Comparison of ENCODE assay signal across 8 cellular contexts in the genomic region with DNA sequence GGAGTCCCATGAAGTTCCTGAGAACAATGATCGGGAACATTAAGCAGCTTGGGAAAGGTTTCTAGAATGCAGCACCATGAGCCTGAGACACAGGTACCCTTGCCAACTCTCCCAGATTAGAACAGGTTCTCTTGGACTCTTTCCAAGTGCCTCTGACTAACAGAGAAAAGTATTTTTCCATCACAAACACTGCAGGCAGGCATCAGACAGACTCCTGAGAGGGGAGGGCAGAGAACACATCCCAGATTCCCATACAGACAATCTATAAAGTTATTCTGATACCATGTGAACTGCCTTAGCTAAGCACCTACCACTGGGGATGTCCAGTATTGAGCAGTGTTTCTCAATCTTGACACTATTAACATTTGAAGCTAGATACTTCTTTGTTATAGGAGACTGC. TPM values are rescaled to one million over a fixed set of nuclear protein-coding genes. Genes with fewer than 3 reads are reported as not detected.
DNase-seq lines count a peak whose midpoint lies in the region; ATAC-seq and TF ChIP-seq lines count a peak whose summit lies in the region.

No MANE protein-coding gene starts in this region.

- TF ChIP-seq CTCF in HFFc6 (IDR thresholded peaks at IDR 0.05) (no peak), adrenal gland (IDR thresholded peaks at IDR 0.05) (no peak), cardiac muscle cell (IDR thresholded peaks at IDR 0.05; ENCODE audit: low read depth, low read length) (no peak), MM.1S (IDR thresholded peaks at IDR 0.05; ENCODE audit: low read length) (no peak)

- no peaks in the 10 kb centered on the region for H3K9me2 ChIP-seq in MM.1S (replicated peaks; ENCODE audit: insufficient read depth, low read length)

- H3K4me3 Mint-ChIP-seq in HFFc6 = peak overlapping the region; percentile 69; the same call in 1 of the 2 replicates

- no peaks in the 10 kb centered on the region for H4K20me1 ChIP-seq in MM.1S (ENCODE audit: insufficient read depth, low read length)

- no peaks in the 10 kb centered on the region for H3F3A ChIP-seq in MM.1S (ENCODE audit: insufficient read depth, low read length)

- H3K9me3 ChIP-seq in adrenal gland (replicated peaks in 1 of 3) (no peaks in the 10 kb centered on the region), cardiac muscle cell (ENCODE audit: low read depth) (no peaks in the 10 kb centered on the region), skeletal muscle satellite cell (replicated peaks; ENCODE audit: low read length) (no peaks in the 10 kb centered on the region), MM.1S (replicated peaks; ENCODE audit: insufficient read depth, low read length) (no peaks in the 10 kb centered on the region)

- intact Hi-C loops in adrenal gland (cut with DNase I) = no loop called here

- no peak overlapping the region for H2AFZ ChIP-seq in MM.1S (ENCODE audit: low read length)

- peak overlapping the region in 1 of 5 donors; percentile 10 for H3K27ac ChIP-seq in adrenal gland
- no peak overlapping the region for H3K27ac ChIP-seq in cardiac muscle cell
- H3K27ac ChIP-seq in MM.1S (ENCODE audit: low read length) = no peak overlapping the region

- 67 to 88% (median 73%) methylated on average over 1 of the region's 1 CpG for WGBS in adrenal gland, 4 donors

- peaks cover 2% of the 10 kb centered on the region; the same call in 1 of the 2 replicates for H3K27me3 Mint-ChIP-seq in HFFc6 (ENCODE audit: insufficient read depth)

- H3K4me1 ChIP-seq in adrenal gland (replicated peaks in 1 of 2) = no peaks in the 10 kb centered on the region
- H3K4me1 ChIP-seq in cardiac muscle cell (ENCODE audit: low read depth) = no peaks in the 10 kb centered on the region
- H3K4me1 ChIP-seq in skeletal muscle satellite cell (ENCODE audit: control insufficient read depth, insufficient read depth, low read length) = peaks cover 21% of the 10 kb centered on the region
- H3K4me1 ChIP-seq in MM.1S (ENCODE audit: low read length) = no peaks in the 10 kb centered on the region

- H3K79me2 ChIP-seq in MM.1S (ENCODE audit: low read length) = no peaks in the 10 kb centered on the region

- no peaks in the 10 kb centered on the region for H3K9me3 Mint-ChIP-seq in HFFc6

- ATAC-seq in HG03571 (IDR thresholded peaks at IDR 0.05; ENCODE audit: unreplicated experiment) = no peak

- H3K27ac Mint-ChIP-seq in HFFc6 = peak overlapping the region; percentile 83

- no peak overlapping the region for H3K4me3 ChIP-seq in adrenal gland
- no peak overlapping the region for H3K4me3 ChIP-seq in cardiac muscle cell
- H3K4me3 ChIP-seq in skeletal muscle satellite cell (ENCODE audit: low read length) = no peak overlapping the region
- H3K4me3 ChIP-seq in MM.1S (ENCODE audit: low read length) = no peak overlapping the region

- H3K4me2 ChIP-seq in skeletal muscle satellite cell (ENCODE audit: low read length) (peak overlapping the region; percentile 17), MM.1S (ENCODE audit: low read depth, low read length) (no peak overlapping the region)

- peaks cover 38% of the 10 kb centered on the region for H3K4me1 Mint-ChIP-seq in HFFc6 (ENCODE audit: low read depth)

- H3K9ac ChIP-seq in skeletal muscle satellite cell (ENCODE audit: low read depth, low read length) = peak overlapping the region; percentile 27
- H3K9ac ChIP-seq in MM.1S (ENCODE audit: low read length) = no peak overlapping the region

- peak; percentile 22 for DNase-seq in HFFc6
- peak in 5 of 7 donors; percentile 31 to 43 (median 34) for DNase-seq in adrenal gland
- DNase-seq in cardiac muscle cell (ENCODE audit: low read depth in 1 of 2, low spot score in 1 of 2) = peak; percentile 11 to 41
- no peak for DNase-seq in MM.1S
- no peak for DNase-seq in NCI-H1694 (lab: John Stamatoyannopoulos, UW)
- DNase-seq in activated T-cell treated with anti-CD3 and anti-CD28 coated beads for 4 hours = no peak

- peaks cover 14% of the 10 kb centered on the region for H3K36me3 Mint-ChIP-seq in HFFc6 (ENCODE audit: low read depth)

- H3K36me3 ChIP-seq in adrenal gland (replicated peaks in 1 of 2) (peaks cover 0 to 15% of the 10 kb centered on the region in 2 donors), cardiac muscle cell (peaks cover 11% of the 10 kb centered on the region), skeletal muscle satellite cell (ENCODE audit: insufficient read depth, low read length) (peaks cover 14% of the 10 kb centered on the region), MM.1S (replicated peaks; ENCODE audit: insufficient read depth, low read length) (no peaks in the 10 kb centered on the region)

- no peaks in the 10 kb centered on the region for H3K27me3 ChIP-seq in adrenal gland
- H3K27me3 ChIP-seq in cardiac muscle cell = no peaks in the 10 kb centered on the region
- no peaks in the 10 kb centered on the region for H3K27me3 ChIP-seq in skeletal muscle satellite cell (ENCODE audit: control insufficient read depth, insufficient read depth, low read length)
- no peaks in the 10 kb centered on the region for H3K27me3 ChIP-seq in MM.1S (replicated peaks; ENCODE audit: insufficient read depth, low read length)

- no peak for TF ChIP-seq POLR2A in adrenal gland (IDR thresholded peaks at IDR 0.05)

RNA-seq across cellular contexts. Expression of gene SERGEF, which starts 27.3 kb away (rescaled TPM):
- total RNA-seq in HFFc6 (2021; fragmentation: NEBNext Ultra II Directional; extraction: Animal tissue kit (Norgen Biotek cat#: 25700)) = 10 to 100 TPM; 13.5 to 19.3 (median 17.7) TPM
- 10 to 100 TPM; 31.2 to 46.4 (median 38.4) TPM for total RNA-seq in adrenal gland
- polyA plus RNA-seq in adrenal gland = 100 to 1,000 TPM in 2 of 3 donors, 10 to 100 TPM in 1; 21.7 to 216 (median 133) TPM
- total RNA-seq in cardiac muscle cell = 29.8 and 41.5 TPM in 2 replicates
- polyA plus RNA-seq in cardiac muscle cell = 51.0 and 64.0 TPM in 2 replicates
- 14.4 and 14.6 TPM in 2 replicates for total RNA-seq in skeletal muscle satellite cell (2012; rRNA removed)

Comparison
In these comparisons a context has a peak if more than half of its experiments do, and no peak if none do; other contexts are left out.
1. DNase-seq: peak in HFFc6 (single experiment), adrenal gland (5 of 7) and cardiac muscle cell (2 of 2); none in MM.1S (single experiment), NCI-H1694 (single experiment) and activated T-cell treated with anti-CD3 and anti-CD28 coated beads for 4 hours (single experiment).